Comparison of ENCODE assay signal across 25 cellular contexts in the genomic region with DNA sequence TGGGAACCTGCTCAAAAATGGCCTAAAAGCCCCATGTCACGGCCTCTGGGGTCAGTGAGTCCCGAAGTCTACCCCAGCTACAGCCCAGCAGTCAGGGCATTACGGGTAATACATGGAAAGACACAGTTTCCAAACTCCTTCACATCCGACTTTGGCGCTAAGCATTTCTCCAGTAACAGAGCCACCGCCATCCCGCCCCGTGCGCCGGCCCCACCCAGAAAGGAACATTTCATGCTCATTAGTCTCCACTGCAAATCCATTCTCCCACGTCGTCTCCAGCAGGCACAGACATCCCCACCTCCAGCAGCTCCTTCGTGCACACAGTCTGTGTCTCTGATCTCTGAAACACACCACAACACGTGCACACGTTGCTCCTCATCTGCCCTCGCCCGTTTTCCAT.
DNase-seq lines count a peak whose midpoint lies in the region; FAIRE-seq and TF ChIP-seq lines count a peak whose summit lies in the region.
"Had no signal": no experiment of that assay in that cellular context is flagged by ENCODE, and none has a peak within 500 bp of the region (broad histone marks: within the 10 kb centered on the region; RNA-seq: fewer than 3 reads in every experiment).

No MANE protein-coding gene starts in this region.

- H3K27me3 ChIP-seq in H1 (replicated peaks in 1 of 4; ENCODE audit: control insufficient read depth in 3 of 4, extremely low read depth in 1 of 4, insufficient read depth in 3 of 4, low read length in 3 of 4) (no peaks in the 10 kb centered on the region; a peak in 1 of 7 replicates), neural progenitor cell (no peaks in the 10 kb centered on the region)
- H3K27me3 ChIP-seq: BE2C; BLaER1 treated with 17β-estradiol and CSF1 and Interleukin-3, amounts not matched to agents 10 nM and 100 nM had no signal

- no peak for DNase-seq in T-helper 1 cell
- no peak for DNase-seq in H1 (ENCODE audit: low read depth in 1 of 2, low spot score in 2 of 2)
- DNase-seq in neural progenitor cell (ENCODE audit: low spot score): no peak
- DNase-seq in H4 (ENCODE audit: low spot score): no peak
- no peak for DNase-seq in SKM-1 treated with dmso at 0.1 percent for 144 hours (lab: John Stamatoyannopoulos, UW; ENCODE audit: unreplicated experiment)
- no peak for DNase-seq in activated CD4-positive, CD25-positive, alpha-beta regulatory T cell (lab: John Stamatoyannopoulos, UW)
- no peak for DNase-seq in foreskin melanocyte
- DNase-seq: ACHN; AML-193; BE2C; Calu3; CD4-positive, alpha-beta memory T cell; COR-L47; DMS53; DMS79 treated with DMSO at 0.1 percent for 48 hours; H7; HCEC 1CT had no signal

- H3K4me2 ChIP-seq in H1 (ENCODE audit: insufficient read depth in 1 of 2, low read depth in 2 of 2, low read length in 2 of 2) (no peak overlapping the region), neural progenitor cell (no peak overlapping the region)
- H3K4me2 ChIP-seq: A549; BLaER1 treated with 17β-estradiol and CSF1 and Interleukin-3, amounts not matched to agents 10 nM and 100 nM; GM23338 had no signal

- H3K56ac ChIP-seq in H1 (replicated peaks; ENCODE audit: insufficient read length, low read depth, low read length): no peak overlapping the region

- CTCF ChIA-PET in H1 (lab: Charles Lee; ENCODE audit: partially characterized antibody): interaction anchor here (1.6 kb wide), 1 partner anchor 11 kb away, joined by 3 read pairs; no protein-coding TSS in a partner anchor

- H3K4me1 ChIP-seq in H1 (replicated peaks in 1 of 4; ENCODE audit: control insufficient read depth in 3 of 4, insufficient read depth in 4 of 4, low read length in 3 of 4) (peaks cover 0 to 2% (median 0%) of the 10 kb centered on the region in 4 experiments; a peak in 1 of 7 replicates), neural progenitor cell (no peaks in the 10 kb centered on the region)

- H3K27me3 Mint-ChIP-seq in T-helper 1 cell treated with Interleukin-12 subunit alpha and Interleukin-12 subunit beta and Interleukin-4 antibody, amounts not matched to agents 30 μg/mL and 1 μg/mL, for 36 hours (ENCODE audit: low read depth): peaks cover 6% of the 10 kb centered on the region
- H3K27me3 Mint-ChIP-seq in neural progenitor cell (ENCODE audit: insufficient read depth, low read depth): peaks cover 4% of the 10 kb centered on the region

- H3K4me1 Mint-ChIP-seq in T-helper 1 cell treated with Interleukin-12 subunit alpha and Interleukin-12 subunit beta and Interleukin-4 antibody, amounts not matched to agents 30 μg/mL and 1 μg/mL, for 36 hours (ENCODE audit: low read depth): peaks cover 10% of the 10 kb centered on the region
- peaks cover 21% of the 10 kb centered on the region for H3K4me1 Mint-ChIP-seq in neural progenitor cell

- H4K5ac ChIP-seq in H1 (ENCODE audit: insufficient read length, low read depth, low read length): no peak overlapping the region

- TF ChIP-seq EP300 in H1 (IDR thresholded peaks at IDR 0.05; ENCODE audit: borderline replicate concordance in 1 of 2, low read depth in 2 of 2, low read length in 2 of 2): no peak

- no peak overlapping the region for H3K4ac ChIP-seq in H1 (replicated peaks; ENCODE audit: insufficient read length, low read depth, low read length)

- H3K36me3 Mint-ChIP-seq in T-helper 1 cell treated with Interleukin-12 subunit alpha and Interleukin-12 subunit beta and Interleukin-4 antibody, amounts not matched to agents 30 μg/mL and 1 μg/mL, for 36 hours (ENCODE audit: low read depth): peaks cover 5% of the 10 kb centered on the region
- no peaks in the 10 kb centered on the region for H3K36me3 Mint-ChIP-seq in neural progenitor cell

- no peak for TF ChIP-seq CTCF in H1 (IDR thresholded peaks at IDR 0.05; ENCODE audit: control extremely low read depth in 1 of 3, insufficient read depth in 1 of 3, low read depth in 1 of 3, low read length in 3 of 3)
- no peak for TF ChIP-seq CTCF in neural progenitor cell (IDR thresholded peaks at IDR 0.05)

- H3K14ac ChIP-seq in H1 (ENCODE audit: insufficient read length): no peak overlapping the region

- no peak overlapping the region for H3K9ac ChIP-seq in H1 (replicated peaks in 1 of 4; ENCODE audit: extremely low read depth in 1 of 4, low read depth in 3 of 4, low read length in 3 of 4)
- no peak overlapping the region for H3K9ac ChIP-seq in neural progenitor cell
- H3K9ac ChIP-seq: BLaER1 treated with 17β-estradiol and CSF1 and Interleukin-3, amounts not matched to agents 10 nM and 100 nM had no signal

- H2AK5ac ChIP-seq in H1 (ENCODE audit: low read depth, low read length): no peak overlapping the region

- H2AFZ ChIP-seq in H1 (ENCODE audit: low read length) (no peak overlapping the region), neural progenitor cell (replicated peaks) (no peak overlapping the region)
- H2AFZ ChIP-seq: GM23338 had no signal

- H4K8ac ChIP-seq in H1 (ENCODE audit: extremely low read depth, insufficient read depth, low read length): no peak overlapping the region

- no peaks in the 10 kb centered on the region for H4K20me1 ChIP-seq in H1 (replicated peaks in 1 of 2; ENCODE audit: control insufficient read depth in 1 of 2, insufficient read depth in 2 of 2, low read length in 2 of 2)
- H4K20me1 ChIP-seq in neural progenitor cell (ENCODE audit: low read depth): no peaks in the 10 kb centered on the region
- H4K20me1 ChIP-seq: BLaER1 treated with 17β-estradiol and CSF1 and Interleukin-3, amounts not matched to agents 10 nM and 100 nM had no signal

- H3K23ac ChIP-seq in H1 (ENCODE audit: insufficient read length): no peak overlapping the region

- H2BK12ac ChIP-seq in H1 (ENCODE audit: low read depth, low read length): no peak overlapping the region

- H3K23me2 ChIP-seq in H1 (ENCODE audit: low read depth, low read length): no peaks in the 10 kb centered on the region

- H4K91ac ChIP-seq in H1 (replicated peaks; ENCODE audit: insufficient read length, low read length): no peak overlapping the region

- TF ChIP-seq RAD21 in H1 (IDR thresholded peaks at IDR 0.05 in 1 of 2, conservative IDR thresholded peaks at IDR 0.05 in 1 of 2; ENCODE audit: low read depth in 2 of 2, low read length in 2 of 2): no peak

- H3F3A ChIP-seq in neural progenitor cell (ENCODE audit: low read depth): no peaks in the 10 kb centered on the region

- peak overlapping the region; percentile 28; the same call in 1 of the 2 replicates for H2BK20ac ChIP-seq in H1 (ENCODE audit: low read length)

- POLR2A ChIA-PET in H1 (lab: Charles Lee; ENCODE audit: partially characterized antibody): no interaction called here

- H3K79me2 ChIP-seq in H1 (ENCODE audit: control insufficient read depth in 1 of 2, insufficient read depth in 2 of 2, low read length in 2 of 2): no peaks in the 10 kb centered on the region
- no peaks in the 10 kb centered on the region for H3K79me2 ChIP-seq in neural progenitor cell (ENCODE audit: low read depth)

- H2BK5ac ChIP-seq in H1 (ENCODE audit: low read depth, low read length): 0 out of 2 replicates have a peak overlapping the region, but pooled peaks have one; percentile 12

- no peak overlapping the region for H3K4me3 ChIP-seq in H1 (ENCODE audit: extremely low read depth in 1 of 4, insufficient read depth in 2 of 4, low read depth in 3 of 4, low read length in 4 of 4)
- H3K4me3 ChIP-seq in neural progenitor cell: no peak overlapping the region
- H3K4me3 ChIP-seq: A549; BLaER1 treated with 17β-estradiol and CSF1 and Interleukin-3, amounts not matched to agents 10 nM and 100 nM; GM23338 had no signal

- TF ChIP-seq POLR2A in H1 (IDR thresholded peaks at IDR 0.05; ENCODE audit: control extremely low read depth in 1 of 2, low read depth in 2 of 2, low read length in 2 of 2): no peak

- no peaks in the 10 kb centered on the region for H3K79me1 ChIP-seq in H1 (ENCODE audit: low read depth, low read length)

- H2BK15ac ChIP-seq in H1 (ENCODE audit: low read length): 0 out of 2 replicates have a peak overlapping the region, but pooled peaks have one; percentile 4

- peaks cover 7% of the 10 kb centered on the region for H3K9me3 Mint-ChIP-seq in T-helper 1 cell treated with Interleukin-12 subunit alpha and Interleukin-12 subunit beta and Interleukin-4 antibody, amounts not matched to agents 30 μg/mL and 1 μg/mL, for 36 hours
- peaks cover 5% of the 10 kb centered on the region for H3K9me3 Mint-ChIP-seq in neural progenitor cell
- H3K9me3 Mint-ChIP-seq: GM23338 had no signal

- H3K9me3 ChIP-seq in H1 (ENCODE audit: insufficient read depth in 2 of 2, low read depth in 1 of 2, low read length in 1 of 2) (no peaks in the 10 kb centered on the region), neural progenitor cell (ENCODE audit: low read depth) (no peaks in the 10 kb centered on the region)
- H3K9me3 ChIP-seq: A549, BE2C had no signal

- no peak overlapping the region for H2BK120ac ChIP-seq in H1 (replicated peaks; ENCODE audit: low read depth, low read length)

- H3K36me3 ChIP-seq in H1 (ENCODE audit: control insufficient read depth in 2 of 4, insufficient read depth in 4 of 4, low read length in 3 of 4) (no peaks in the 10 kb centered on the region), neural progenitor cell (no peaks in the 10 kb centered on the region)
- H3K36me3 ChIP-seq: BE2C; BLaER1 treated with 17β-estradiol and CSF1 and Interleukin-3, amounts not matched to agents 10 nM and 100 nM had no signal

- peak overlapping the region; percentile 3 for H3K27ac Mint-ChIP-seq in T-helper 1 cell treated with Interleukin-12 subunit alpha and Interleukin-12 subunit beta and Interleukin-4 antibody, amounts not matched to agents 30 μg/mL and 1 μg/mL, for 36 hours
- H3K27ac Mint-ChIP-seq in neural progenitor cell: peak overlapping the region; percentile 64
- H3K27ac Mint-ChIP-seq: CD4-positive, alpha-beta memory T cell; GM23338 had no signal

- H3K4me3 Mint-ChIP-seq in T-helper 1 cell treated with Interleukin-12 subunit alpha and Interleukin-12 subunit beta and Interleukin-4 antibody, amounts not matched to agents 30 μg/mL and 1 μg/mL, for 36 hours: no peak overlapping the region
- H3K4me3 Mint-ChIP-seq in neural progenitor cell: no peak overlapping the region
- H3K4me3 Mint-ChIP-seq: CD14-positive monocyte, GM23338 had no signal

- H3K18ac ChIP-seq in H1 (ENCODE audit: extremely low read depth, low read length): no peak overlapping the region

- H3K27ac ChIP-seq in H1 (ENCODE audit: low read depth, low read length) (no peak overlapping the region), neural progenitor cell (no peak overlapping the region)
- H3K27ac ChIP-seq: 22Rv1; A549; BLaER1 treated with 17β-estradiol and CSF1 and Interleukin-3, amounts not matched to agents 10 nM and 100 nM had no signal

- 93% methylated on average over 14 of the region's 17 CpGs; no CpG with 5 or more reads in 1 of the 2 experiments for WGBS in H1 (ENCODE audit: extremely low coverage in 1 of 2, insufficient coverage in 1 of 2, insufficient read length in 1 of 2, insufficient replicate concordance in 2 of 2, low coverage in 1 of 2, low lambda C conversion rate in 2 of 2, missing lambda C conversion rate in 1 of 2), 2 experiments

- no peak for FAIRE-seq in H1 (lab: Jason Lieb, UNC)
- FAIRE-seq: A549, G401.6, GM19239 had no signal

TF ChIP-seq in H1, 55 proteins besides CTCF, POLR2A, EP300 and RAD21 (continues in another document):
- TF ChIP-seq KDM4A (IDR thresholded peaks at IDR 0.05; ENCODE audit: low read depth, low read length, severe bottlenecking) (no peak), SAP30 (IDR thresholded peaks at IDR 0.05; ENCODE audit: insufficient read depth, insufficient replicate concordance, low read length) (no peak), TAF1 (IDR thresholded peaks at IDR 0.05; ENCODE audit: low read depth, low read length) (no peak), HDAC6 (IDR thresholded peaks at IDR 0.05; ENCODE audit: low read depth, low read length) (no peak)
